Comparison of ENCODE assay signal across 2 cellular contexts in genomic region chr15:66803749-66804148, GRCh38.
TF ChIP-seq lines count a peak whose summit lies in the region.

No MANE protein-coding gene starts in this region.

TF ChIP-seq in SK-N-SH, 30 proteins besides CTCF, POLR2A, EP300 and RAD21 (continued from another document):
- no peak for TF ChIP-seq SIN3A (IDR thresholded peaks at IDR 0.05; ENCODE audit: borderline replicate concordance, low read depth, low read length)
- TF ChIP-seq MEF2A (IDR thresholded peaks at IDR 0.05; ENCODE audit: borderline replicate concordance, low read depth): no peak
- TF ChIP-seq FOSL2 (IDR thresholded peaks at IDR 0.05; ENCODE audit: borderline replicate concordance, low read depth): no peak
- TF ChIP-seq RXRA (IDR thresholded peaks at IDR 0.05; ENCODE audit: borderline replicate concordance, low read depth): no peak
- no peak for TF ChIP-seq PBX3 (IDR thresholded peaks at IDR 0.05)
- TF ChIP-seq GATA2 (CRISPR knock-in tag; IDR thresholded peaks at IDR 0.05): no peak
- TF ChIP-seq POLR2AphosphoS5 (IDR thresholded peaks at IDR 0.05; ENCODE audit: low read depth, low read length): no peak
- no peak for TF ChIP-seq TCF12 (IDR thresholded peaks at IDR 0.05)
- no peak for TF ChIP-seq GABPA (IDR thresholded peaks at IDR 0.05; ENCODE audit: low read depth)
TF ChIP-seq in SK-N-SH: peak in this region for 0.

TF ChIP-seq in SK-N-SH treated with all-trans-retinoic acid at 6 μM for 48 hours, 23 proteins besides CTCF, POLR2A, EP300 and RAD21 (continued from another document):
- TF ChIP-seq TSHZ2 (CRISPR knock-in tag; IDR thresholded peaks at IDR 0.05): no peak
- TF ChIP-seq POU6F1 (CRISPR knock-in tag; IDR thresholded peaks at IDR 0.05; ENCODE audit: borderline replicate concordance, low read depth): no peak
- TF ChIP-seq ZFP3 (CRISPR knock-in tag; IDR thresholded peaks at IDR 0.05): no peak
- TF ChIP-seq PATZ1 (CRISPR knock-in tag; IDR thresholded peaks at IDR 0.05; ENCODE audit: borderline replicate concordance): no peak
- no peak for TF ChIP-seq SNAI2 (CRISPR knock-in tag; IDR thresholded peaks at IDR 0.05)
- no peak for TF ChIP-seq BACH2 (CRISPR knock-in tag; IDR thresholded peaks at IDR 0.05; ENCODE audit: borderline replicate concordance)
- TF ChIP-seq ZC3H10 (CRISPR knock-in tag; IDR thresholded peaks at IDR 0.05): no peak
- TF ChIP-seq CSRNP3 (CRISPR knock-in tag; IDR thresholded peaks at IDR 0.05): no peak
- TF ChIP-seq GLIS3 (CRISPR knock-in tag; IDR thresholded peaks at IDR 0.05): no peak
- no peak for TF ChIP-seq RARB (CRISPR knock-in tag; IDR thresholded peaks at IDR 0.05)
- TF ChIP-seq ARNTL (CRISPR knock-in tag; IDR thresholded peaks at IDR 0.05; ENCODE audit: borderline replicate concordance, low read depth): no peak
- TF ChIP-seq CSDC2 (CRISPR knock-in tag; IDR thresholded peaks at IDR 0.05): no peak
- TF ChIP-seq PPARA (CRISPR knock-in tag; IDR thresholded peaks at IDR 0.05; ENCODE audit: borderline replicate concordance): no peak
